19 cellular contexts compared by ENCODE assay signal in genomic region chr12:129063600-129063999, GRCh38.
DNase-seq lines count a peak whose midpoint lies in the region; ATAC-seq, FAIRE-seq and TF ChIP-seq lines count a peak whose summit lies in the region.
"Had no signal": no experiment of that assay in that cellular context is flagged by ENCODE, and none has a peak within 500 bp of the region (broad histone marks: within the 10 kb centered on the region; RNA-seq: fewer than 3 reads in every experiment).

No MANE protein-coding gene starts in this region.

- peaks cover 0 to 9% (median 0%) of the 10 kb centered on the region in 11 experiments; a peak in 3 of 22 replicates for H3K9me3 ChIP-seq in BLaER1 treated with 17β-estradiol and CSF1 and Interleukin-3, amounts not matched to agents 10 nM and 100 nM (replicated peaks in 1 of 11)
- no peaks in the 10 kb centered on the region for H3K9me3 ChIP-seq in K562 (replicated peaks; ENCODE audit: control insufficient read depth, insufficient read depth, low read depth, low read length)

- peak overlapping the region in 2 of 11 experiments; percentile 5 to 56; a peak in 2 of 22 replicates for H3K27ac ChIP-seq in BLaER1 treated with 17β-estradiol and CSF1 and Interleukin-3, amounts not matched to agents 10 nM and 100 nM
- no peak overlapping the region for H3K27ac ChIP-seq in K562 (ENCODE audit: extremely low read depth, low read depth, low read length)
- H3K27ac ChIP-seq: HL-60 had no signal

- no peak for FAIRE-seq in K562 (lab: Jason Lieb, UNC)
- FAIRE-seq: A204.1, GM12878, H1 had no signal

- ATAC-seq in K562: no peak
- no peak for ATAC-seq in HG03095 (IDR thresholded peaks at IDR 0.05; ENCODE audit: unreplicated experiment)
- no peak for ATAC-seq in HG03571 (IDR thresholded peaks at IDR 0.05; ENCODE audit: unreplicated experiment)
- ATAC-seq: GM12878 had no signal

- no peak for TF ChIP-seq POLR2A in K562 (conservative IDR thresholded peaks at IDR 0.05)

- POLR2A ChIA-PET in K562 (lab: Yijun Ruan, JAX): interaction anchor here (1.1 kb wide), 1 partner anchor 37 kb away, joined by 3 read pairs; no protein-coding TSS in a partner anchor

- 0 out of 22 replicates have a peak overlapping the region, but pooled peaks of 1 of the 11 experiments have one; percentile 18 for H3K9ac ChIP-seq in BLaER1 treated with 17β-estradiol and CSF1 and Interleukin-3, amounts not matched to agents 10 nM and 100 nM
- H3K9ac ChIP-seq in K562 (ENCODE audit: insufficient read depth in 1 of 2, low read depth in 2 of 2, low read length in 2 of 2): no peak overlapping the region

- BruUV-seq in K562 (replicated peaks; lab: Mats Ljungman, UMichigan): no TSS peak

- DNase-seq in DMS79 treated with DMSO at 0.1 percent for 48 hours (lab: John Stamatoyannopoulos, UW) (peak; percentile 76), K562 (ENCODE audit: extremely low read depth in 1 of 4, low spot score in 3 of 4) (no peak), mesenteric fat pad (ENCODE audit: low spot score) (peak; percentile 60)
- no peak for DNase-seq in activated naive CD4-positive, alpha-beta T cell treated with anti-CD3 and anti-CD28 coated beads, Interleukin-2, amount 50 U/mL, for 16 hours
- no peak for DNase-seq in central memory CD4-positive, alpha-beta T cell
- DNase-seq: ACHN; BE2C; CD4-positive, alpha-beta memory T cell; DMS153; DND-41; EL; H9 had no signal

- H4K20me1 ChIP-seq in BLaER1 treated with 17β-estradiol and CSF1 and Interleukin-3, amounts not matched to agents 10 nM and 100 nM: no peaks in the 10 kb centered on the region
- no peaks in the 10 kb centered on the region for H4K20me1 ChIP-seq in K562 (replicated peaks; ENCODE audit: control insufficient read depth, insufficient read depth, low read length)

- no peak for TF ChIP-seq CTCF in K562 (IDR thresholded peaks at IDR 0.05 in 2 of 3, conservative IDR thresholded peaks at IDR 0.05 in 1 of 3; ENCODE audit: insufficient read depth in 2 of 3, low read depth in 1 of 3, low read length in 3 of 3)

- peak overlapping the region in 9 of 11 experiments; percentile 38 to 89 (median 71); a peak in 18 of 22 replicates for H3K4me2 ChIP-seq in BLaER1 treated with 17β-estradiol and CSF1 and Interleukin-3, amounts not matched to agents 10 nM and 100 nM
- H3K4me2 ChIP-seq in K562 (ENCODE audit: insufficient read depth, low read length): no peak overlapping the region

- no peaks in the 10 kb centered on the region for H3K79me2 ChIP-seq in K562 (ENCODE audit: control insufficient read depth, insufficient read depth, low read length)

- no peaks in the 10 kb centered on the region for H3K36me3 ChIP-seq in BLaER1 treated with 17β-estradiol and CSF1 and Interleukin-3, amounts not matched to agents 10 nM and 100 nM
- H3K36me3 ChIP-seq in K562 (ENCODE audit: control insufficient read depth, insufficient read depth, low read length): no peaks in the 10 kb centered on the region
- H3K36me3 ChIP-seq: BE2C had no signal

- no peak overlapping the region for H2AFZ ChIP-seq in K562 (ENCODE audit: low read depth, low read length)

- no peak for TF ChIP-seq EP300 in K562 (IDR thresholded peaks at IDR 0.05; ENCODE audit: low read length)

- no peak overlapping the region for H3K4me3 ChIP-seq in BLaER1 treated with 17β-estradiol and CSF1 and Interleukin-3, amounts not matched to agents 10 nM and 100 nM
- H3K4me3 ChIP-seq in K562: no peak overlapping the region
- H3K4me3 ChIP-seq: GM12878 had no signal

- no peak for TF ChIP-seq RAD21 in K562 (CRISPR knock-in tag; conservative IDR thresholded peaks at IDR 0.05 in 1 of 2, IDR thresholded peaks at IDR 0.05 in 1 of 2)

- H3K4me1 ChIP-seq in BLaER1 treated with 17β-estradiol and CSF1 and Interleukin-3, amounts not matched to agents 10 nM and 100 nM: peaks cover 0 to 33% (median 27%) of the 10 kb centered on the region in 10 experiments; a peak in 17 of 20 replicates
- no peaks in the 10 kb centered on the region for H3K4me1 ChIP-seq in K562 (replicated peaks in 1 of 2; ENCODE audit: control insufficient read depth in 2 of 2, insufficient read depth in 2 of 2, low read length in 2 of 2)
- H3K4me1 ChIP-seq: BE2C had no signal

- in situ Hi-C loops in K562 (cut with MboI): no loop called here

- H3K9me1 ChIP-seq in K562 (ENCODE audit: control insufficient read depth, insufficient read depth, low read length): no peaks in the 10 kb centered on the region

- intact Hi-C loops in K562 (cut with micrococcal nuclease): no loop called here

- 0% methylated on average over 4 of the region's 4 CpGs for WGBS in K562 (ENCODE audit: insufficient coverage, low coverage, missing lambda C conversion rate)

- H3K27me3 ChIP-seq in BLaER1 treated with 17β-estradiol and CSF1 and Interleukin-3, amounts not matched to agents 10 nM and 100 nM: no peaks in the 10 kb centered on the region
- peaks cover 0 to 15% of the 10 kb centered on the region in 2 experiments; a peak in 3 of 5 replicates for H3K27me3 ChIP-seq in K562 (ENCODE audit: control insufficient read depth in 2 of 2, insufficient read depth in 2 of 2, low read length in 2 of 2)
- H3K27me3 ChIP-seq: BE2C had no signal

- CTCF ChIA-PET in K562 (lab: Yijun Ruan, JAX; ENCODE audit: low intra/inter-chr PET ratio): no interaction called here

TF ChIP-seq in K562, 482 proteins besides CTCF, POLR2A, EP300 and RAD21:
- no peak for TF ChIP-seq TRIM25 (IDR thresholded peaks at IDR 0.05; ENCODE audit: borderline replicate concordance)
- no peak for TF ChIP-seq ETV5 (CRISPR knock-in tag; IDR thresholded peaks at IDR 0.05; ENCODE audit: low read depth)
- TF ChIP-seq MCM2 (IDR thresholded peaks at IDR 0.05; ENCODE audit: low read depth): no peak
- TF ChIP-seq, protein P1, sequence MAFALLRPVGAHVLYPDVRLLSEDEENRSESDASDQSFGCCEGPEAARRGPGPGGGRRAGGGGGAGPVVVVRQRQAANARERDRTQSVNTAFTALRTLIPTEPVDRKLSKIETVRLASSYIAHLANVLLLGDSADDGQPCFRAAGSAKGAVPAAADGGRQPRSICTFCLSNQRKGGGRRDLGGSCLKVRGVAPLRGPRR (CRISPR knock-in tag; IDR thresholded peaks at IDR 0.05): no peak
- no peak for TF ChIP-seq HDAC6 (IDR thresholded peaks at IDR 0.05; ENCODE audit: low read depth, low read length)
- TF ChIP-seq FOXA3 (CRISPR knock-in tag; conservative IDR thresholded peaks at IDR 0.05 in 1 of 2, IDR thresholded peaks at IDR 0.05 in 1 of 2): no peak
- TF ChIP-seq NFIC (IDR thresholded peaks at IDR 0.05): peak; percentile 41; the same call in 1 of the 2 replicates

Comparison
In these comparisons a context has a peak if more than half of its experiments do, and no peak if none do; other contexts are left out.
1. DNase-seq: peak in DMS79 treated with DMSO at 0.1 percent for 48 hours (single experiment) and mesenteric fat pad (single experiment); none in K562 (0 of 4), activated naive CD4-positive, alpha-beta T cell treated with anti-CD3 and anti-CD28 coated beads, Interleukin-2, amount 50 U/mL, for 16 hours (single experiment) and central memory CD4-positive, alpha-beta T cell (single experiment).